Comparison of ENCODE assay signal across 18 cellular contexts in the genomic region with DNA sequence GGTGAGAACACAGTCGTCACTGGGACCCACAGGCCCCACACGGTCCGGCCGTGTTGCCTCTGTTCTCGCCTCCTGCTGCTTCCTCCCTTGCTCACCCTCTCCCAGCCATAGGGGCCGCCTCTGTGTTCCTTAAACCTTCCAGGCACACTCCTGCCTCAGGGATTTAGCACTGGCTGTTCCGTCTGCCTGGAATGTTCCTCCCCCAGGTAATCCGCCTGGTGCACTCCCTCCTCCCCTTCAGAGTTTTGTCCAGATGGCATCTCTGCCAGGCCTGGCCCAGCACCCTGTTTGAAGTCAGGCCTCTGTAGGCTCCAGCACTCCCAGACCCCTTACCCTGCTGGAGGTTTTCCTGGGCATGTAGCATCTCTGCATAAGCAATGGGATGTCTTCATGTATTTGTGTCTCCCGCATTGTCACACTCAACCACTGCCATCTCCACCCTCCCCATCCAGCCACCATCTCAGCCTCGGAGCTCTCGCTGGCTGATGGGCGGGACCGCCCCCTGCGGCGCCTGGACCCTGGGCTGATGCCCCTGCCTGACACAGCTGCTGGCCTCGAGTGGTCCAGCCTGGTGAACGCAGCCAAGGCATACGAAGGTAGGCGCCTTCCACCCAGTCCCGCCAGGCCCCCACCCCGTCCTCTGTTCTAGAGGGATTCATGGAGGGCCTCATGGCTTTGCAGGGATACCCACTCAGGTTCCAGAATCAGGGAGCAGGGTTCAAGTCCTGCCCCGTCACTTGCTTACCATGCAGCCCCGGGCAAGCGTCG. TPM values are rescaled to one million over a fixed set of nuclear protein-coding genes. Genes with fewer than 3 reads are reported as not detected.
DNase-seq lines count a peak whose midpoint lies in the region; FAIRE-seq and TF ChIP-seq lines count a peak whose summit lies in the region.
"Had no signal": no experiment of that assay in that cellular context is flagged by ENCODE, and none has a peak within 500 bp of the region (broad histone marks: within the 10 kb centered on the region; RNA-seq: fewer than 3 reads in every experiment).

No MANE protein-coding gene starts in this region.

- H3K27ac ChIP-seq in RWPE1 (peak overlapping the region; percentile 51; the same call in 1 of the 2 replicates), kidney (ENCODE audit: low read depth in 2 of 2, low read length in 2 of 2) (no peak overlapping the region), colonic mucosa (no peak overlapping the region)
- H3K27ac ChIP-seq: BLaER1 treated with 17β-estradiol and CSF1 and Interleukin-3, amounts not matched to agents 10 nM and 100 nM had no signal

- TF ChIP-seq POLR2A in GM12891 (IDR thresholded peaks at IDR 0.05; ENCODE audit: low read depth, low read length), result no peak

- H3K9ac ChIP-seq in kidney (ENCODE audit: low read length in 2 of 2) (no peak overlapping the region), colonic mucosa (ENCODE audit: low read depth in 2 of 2, low read length in 2 of 2) (no peak overlapping the region)
- H3K9ac ChIP-seq: BLaER1 treated with 17β-estradiol and CSF1 and Interleukin-3, amounts not matched to agents 10 nM and 100 nM had no signal

- POLR2A ChIA-PET in RWPE1 (lab: Yijun Ruan, JAX; ENCODE audit: low non-redundant PET), result no interaction called here

- H3K9me3 ChIP-seq in kidney (ENCODE audit: control insufficient read depth in 1 of 2, low read length in 2 of 2) (no peaks in the 10 kb centered on the region), colonic mucosa (no peaks in the 10 kb centered on the region)
- H3K9me3 ChIP-seq: BLaER1 treated with 17β-estradiol and CSF1 and Interleukin-3, amounts not matched to agents 10 nM and 100 nM had no signal

- H3K36me3 ChIP-seq in kidney (ENCODE audit: control insufficient read depth in 1 of 2, insufficient read depth in 2 of 2, low read length in 2 of 2) (peaks cover 3 to 10% of the 10 kb centered on the region in 2 donors), colonic mucosa (peaks cover 6% of the 10 kb centered on the region)

- CTCF ChIA-PET in RWPE1 (lab: Yijun Ruan, JAX), result interaction anchor here (0.6 kb wide), 1 partner anchor 122 kb away, joined by 3 read pairs; no protein-coding TSS in a partner anchor

- no peaks in the 10 kb centered on the region for H3K27me3 ChIP-seq in colonic mucosa
- H3K27me3 ChIP-seq: BLaER1 treated with 17β-estradiol and CSF1 and Interleukin-3, amounts not matched to agents 10 nM and 100 nM had no signal

- H3K4me3 ChIP-seq in kidney (ENCODE audit: low read length in 2 of 2) (no peak overlapping the region), colonic mucosa (no peak overlapping the region)
- H3K4me3 ChIP-seq: BLaER1 treated with 17β-estradiol and CSF1 and Interleukin-3, amounts not matched to agents 10 nM and 100 nM had no signal

- intact Hi-C loops in kidney (cut with DNase I) (no loop called here), colonic mucosa (cut with DNase I) (no loop called here)

- TF ChIP-seq CTCF in RWPE1 (conservative IDR thresholded peaks at IDR 0.05; ENCODE audit: low read depth), result no peak
- no peak for TF ChIP-seq CTCF in kidney (IDR thresholded peaks at IDR 0.05; ENCODE audit: borderline replicate concordance, extremely low read depth, insufficient read depth)
- no peak for TF ChIP-seq CTCF in colonic mucosa (IDR thresholded peaks at IDR 0.05)

- FAIRE-seq in kidney (lab: Jason Lieb, UNC) (no peak), GM12891 (lab: Jason Lieb, UNC) (no peak)
- FAIRE-seq: GM18507, HepG2, HTR-8/SVneo had no signal

- DNase-seq in NCI-H82 (lab: John Stamatoyannopoulos, UW) (peak; percentile 18), NCI-H82 treated with DMSO at 0.1 percent for 48 hours (lab: John Stamatoyannopoulos, UW; ENCODE audit: unreplicated experiment) (no peak), RWPE1 (ENCODE audit: low spot score) (no peak), kidney (peak; percentile 49), GM12891 (ENCODE audit: insufficient read length, low spot score) (no peak), colonic mucosa (no peak), foreskin melanocyte (no peak)
- DNase-seq: ACHN; CD4-positive, CD25-positive, alpha-beta regulatory T cell; DMS 273 treated with DMSO at 0.1 percent for 48 hours; GOT3; HCEC 1CT had no signal

- no peaks in the 10 kb centered on the region for H3K4me1 ChIP-seq in kidney (ENCODE audit: control insufficient read depth in 1 of 2, insufficient read depth in 1 of 2, low read depth in 1 of 2, low read length in 2 of 2)
- no peaks in the 10 kb centered on the region for H3K4me1 ChIP-seq in colonic mucosa

TF ChIP-seq in GM12891, 5 proteins besides CTCF, POLR2A, EP300 and RAD21:
- TF ChIP-seq TAF1 (IDR thresholded peaks at IDR 0.05; ENCODE audit: low read depth, low read length) (no peak), SPI1 (IDR thresholded peaks at IDR 0.05; ENCODE audit: low read depth, low read length) (no peak), POLR2AphosphoS5 (IDR thresholded peaks at IDR 0.05; ENCODE audit: low read depth, low read length) (no peak), PAX5 (IDR thresholded peaks at IDR 0.05; ENCODE audit: insufficient read depth, low read length, severe bottlenecking) (no peak), POU2F2 (IDR thresholded peaks at IDR 0.05; ENCODE audit: low read depth, low read length) (no peak)

RNA-seq across cellular contexts. Expression of a gene that starts 25.9 kb away (rescaled TPM):
- total RNA-seq in kidney, result not detected
- polyA plus RNA-seq in kidney (ENCODE audit: insufficient read depth, low read depth, low replicate concordance), result not detected
- 1.2 TPM for polyA plus RNA-seq in GM12891 (2012; ENCODE audit: low read depth, missing spikeins)
- not detected for total RNA-seq in colonic mucosa
- total RNA-seq: CD4-positive, CD25-positive, alpha-beta regulatory T cell had no signal
- polyA plus RNA-seq: CD4-positive, CD25-positive, alpha-beta regulatory T cell had no signal

RNA-seq across cellular contexts. Expression of a gene that starts 58.1 kb away (rescaled TPM):
- 66.0 TPM for total RNA-seq in kidney
- 69.9 TPM for polyA plus RNA-seq in kidney (ENCODE audit: insufficient read depth, low read depth, low replicate concordance)
- 0.86 TPM for polyA plus RNA-seq in GM12891 (2012; ENCODE audit: low read depth, missing spikeins)
- total RNA-seq in colonic mucosa, result 10 to 100 TPM; 11.0 to 27.8 TPM
- total RNA-seq: A172, Daoy, HepG2 had no signal
- polyA plus RNA-seq: CD4-positive, CD25-positive, alpha-beta regulatory T cell; HepG2 had no signal

Comparison
In these comparisons a context has a peak if more than half of its experiments do, and no peak if none do; other contexts are left out.
1. DNase-seq: peak in NCI-H82 (single experiment) and kidney (single experiment); none in NCI-H82 treated with DMSO at 0.1 percent for 48 hours (single experiment), RWPE1 (single experiment), GM12891 (single experiment), colonic mucosa (single experiment) and foreskin melanocyte (single experiment).